ENCODE assay signal across 16 cellular contexts in genomic region chr2:233435436-233436190, GRCh38.
A peak's percentile ranks its signal among the peaks of the same experiment; 100 is the strongest.
DNase-seq lines count a peak whose midpoint lies in the region; ATAC-seq and TF ChIP-seq lines count a peak whose summit lies in the region.
"Had no signal": no experiment of that assay in that cellular context is flagged by ENCODE, and none has a peak within 500 bp of the region (broad histone marks: within the 10 kb centered on the region; RNA-seq: fewer than 3 reads in every experiment).

No MANE protein-coding gene starts in this region.

- peak; percentile 11 for DNase-seq in activated T-cell treated with anti-CD3 and anti-CD28 coated beads, Interleukin-2, amount 50 U/mL, for 1 hour
- no peak for DNase-seq in activated T-cell treated with anti-CD3 and anti-CD28 coated beads, Interleukin-2, amount 50 U/mL, for 72 hours
- peak; percentile 3 for DNase-seq in natural killer cell
- DNase-seq in stimulated activated naive B cell treated with anti-CD40 and anti-IgM and Interleukin-4, amounts not matched to agents 10 μg/mL and 1 μg/mL and 100 μg/mL, for 72 hours, result no peak
- no peak for DNase-seq in KG1 (lab: John Stamatoyannopoulos, UW)
- DNase-seq in Ammon's horn (ENCODE audit: low spot score), result no peak
- DNase-seq: activated CD4-positive, alpha-beta T cell treated with anti-CD3 and anti-CD28 coated beads for 48 hours; effector memory CD8-positive, alpha-beta T cell; NCI-H1105 treated with DMSO at 0.1 percent for 48 hours; NCI-H69; stimulated activated CD4-positive, alpha-beta T cell treated with anti-CD3 and anti-CD28 coated beads, Interleukin-4, amount 100 ng/mL, for 24 hours had no signal

- H3K9me3 ChIP-seq in OCI-LY3 (ENCODE audit: insufficient read depth, low read length), result no peaks in the 10 kb centered on the region
- H3K9me3 ChIP-seq: prostate gland had no signal

- no peak overlapping the region for H3K4me3 Mint-ChIP-seq in activated T-cell treated with anti-CD3 and anti-CD28 coated beads, Interleukin-2, amount 50 U/mL, for 72 hours
- H3K4me3 Mint-ChIP-seq in natural killer cell, result no peak overlapping the region
- H3K4me3 Mint-ChIP-seq in stimulated activated naive B cell treated with anti-CD40 and anti-IgM and Interleukin-4, amounts not matched to agents 10 μg/mL and 1 μg/mL and 100 μg/mL, for 72 hours, result no peak overlapping the region
- H3K4me3 Mint-ChIP-seq: activated naive CD4-positive, alpha-beta T cell treated with anti-CD3 and anti-CD28 coated beads, Interleukin-2, amount 50 U/mL, for 24 hours; effector memory CD8-positive, alpha-beta T cell; nephron had no signal

- no peaks in the 10 kb centered on the region for H3K79me2 ChIP-seq in OCI-LY3 (ENCODE audit: low read length)

- no peaks in the 10 kb centered on the region for H4K20me1 ChIP-seq in OCI-LY3 (ENCODE audit: insufficient read depth, low read length)

- H3K27me3 ChIP-seq in OCI-LY3 (ENCODE audit: low read depth, low read length), result no peaks in the 10 kb centered on the region

- H3K4me3 ChIP-seq in OCI-LY3 (ENCODE audit: low read length), result no peak overlapping the region
- H3K4me3 ChIP-seq: prostate gland had no signal

- no peak for ATAC-seq in activated T-cell treated with anti-CD3 and anti-CD28 coated beads, Interleukin-2, amount 50 U/mL, for 72 hours (replicated peaks in 1 of 2)
- no peak for ATAC-seq in natural killer cell
- no peak for ATAC-seq in stimulated activated naive B cell treated with anti-CD40 and anti-IgM and Interleukin-4, amounts not matched to agents 10 μg/mL and 1 μg/mL and 100 μg/mL, for 72 hours (replicated peaks)
- ATAC-seq in HG02870 (IDR thresholded peaks at IDR 0.05; ENCODE audit: unreplicated experiment), result no peak
- ATAC-seq: effector memory CD8-positive, alpha-beta T cell had no signal

- H3K36me3 Mint-ChIP-seq in activated T-cell treated with anti-CD3 and anti-CD28 coated beads, Interleukin-2, amount 50 U/mL, for 72 hours (ENCODE audit: insufficient read depth in 2 of 2), result peaks cover 0 to 6% of the 10 kb centered on the region in 2 donors
- peaks cover 17% of the 10 kb centered on the region for H3K36me3 Mint-ChIP-seq in natural killer cell
- peaks cover 48 to 69% of the 10 kb centered on the region in 2 donors for H3K36me3 Mint-ChIP-seq in stimulated activated naive B cell treated with anti-CD40 and anti-IgM and Interleukin-4, amounts not matched to agents 10 μg/mL and 1 μg/mL and 100 μg/mL, for 72 hours
- H3K36me3 Mint-ChIP-seq: activated naive CD4-positive, alpha-beta T cell treated with anti-CD3 and anti-CD28 coated beads, Interleukin-2, amount 50 U/mL, for 24 hours had no signal

- H3K27ac ChIP-seq in OCI-LY3 (ENCODE audit: low read length), result no peak overlapping the region
- H3K27ac ChIP-seq: prostate gland had no signal

- H3K4me1 ChIP-seq in OCI-LY3 (ENCODE audit: low read length), result peaks cover 9% of the 10 kb centered on the region
- H3K4me1 ChIP-seq: prostate gland had no signal

- H3K9ac ChIP-seq in OCI-LY3 (ENCODE audit: low read length), result no peak overlapping the region

- no peaks in the 10 kb centered on the region for H3K27me3 Mint-ChIP-seq in activated T-cell treated with anti-CD3 and anti-CD28 coated beads, Interleukin-2, amount 50 U/mL, for 72 hours (ENCODE audit: low read depth)
- no peaks in the 10 kb centered on the region for H3K27me3 Mint-ChIP-seq in natural killer cell (ENCODE audit: low read depth in 2 of 2)
- H3K27me3 Mint-ChIP-seq in stimulated activated naive B cell treated with anti-CD40 and anti-IgM and Interleukin-4, amounts not matched to agents 10 μg/mL and 1 μg/mL and 100 μg/mL, for 72 hours, result no peaks in the 10 kb centered on the region
- H3K27me3 Mint-ChIP-seq: activated naive CD4-positive, alpha-beta T cell treated with anti-CD3 and anti-CD28 coated beads, Interleukin-2, amount 50 U/mL, for 24 hours; effector memory CD8-positive, alpha-beta T cell had no signal

- H3K27ac Mint-ChIP-seq in activated T-cell treated with anti-CD3 and anti-CD28 coated beads, Interleukin-2, amount 50 U/mL, for 72 hours, result no peak overlapping the region
- H3K27ac Mint-ChIP-seq in natural killer cell, result no peak overlapping the region
- H3K27ac Mint-ChIP-seq in stimulated activated naive B cell treated with anti-CD40 and anti-IgM and Interleukin-4, amounts not matched to agents 10 μg/mL and 1 μg/mL and 100 μg/mL, for 72 hours, result peak overlapping the region; percentile 25

- H2AFZ ChIP-seq in OCI-LY3 (ENCODE audit: low read depth, low read length), result no peak overlapping the region

- intact Hi-C loops in natural killer cell (cut with micrococcal nuclease), result no loop called here

- no peak for TF ChIP-seq CTCF in OCI-LY3 (IDR thresholded peaks at IDR 0.05; ENCODE audit: low read depth, low read length)
- no peak for TF ChIP-seq CTCF in natural killer cell (IDR thresholded peaks at IDR 0.05)

- peaks cover 5% of the 10 kb centered on the region for H3K4me1 Mint-ChIP-seq in activated T-cell treated with anti-CD3 and anti-CD28 coated beads, Interleukin-2, amount 50 U/mL, for 72 hours (ENCODE audit: low read depth)
- peaks cover 46 to 58% of the 10 kb centered on the region in 2 donors for H3K4me1 Mint-ChIP-seq in natural killer cell
- peaks cover 29 to 49% of the 10 kb centered on the region in 2 donors for H3K4me1 Mint-ChIP-seq in stimulated activated naive B cell treated with anti-CD40 and anti-IgM and Interleukin-4, amounts not matched to agents 10 μg/mL and 1 μg/mL and 100 μg/mL, for 72 hours

- no peaks in the 10 kb centered on the region for H3K36me3 ChIP-seq in OCI-LY3 (replicated peaks; ENCODE audit: low read depth, low read length)

- peak overlapping the region; percentile 20; the same call in 1 of the 2 replicates for H3K4me2 ChIP-seq in OCI-LY3 (ENCODE audit: low read length)

- H3K9me3 Mint-ChIP-seq in activated T-cell treated with anti-CD3 and anti-CD28 coated beads, Interleukin-2, amount 50 U/mL, for 72 hours, result no peaks in the 10 kb centered on the region
- no peaks in the 10 kb centered on the region for H3K9me3 Mint-ChIP-seq in natural killer cell
- H3K9me3 Mint-ChIP-seq in stimulated activated naive B cell treated with anti-CD40 and anti-IgM and Interleukin-4, amounts not matched to agents 10 μg/mL and 1 μg/mL and 100 μg/mL, for 72 hours, result no peaks in the 10 kb centered on the region
- H3K9me3 Mint-ChIP-seq: activated naive CD4-positive, alpha-beta T cell treated with anti-CD3 and anti-CD28 coated beads, Interleukin-2, amount 50 U/mL, for 24 hours; effector memory CD8-positive, alpha-beta T cell; nephron had no signal

Comparison
In these comparisons a context has a peak if more than half of its experiments do, and no peak if none do; other contexts are left out.
1. DNase-seq: peak in activated T-cell treated with anti-CD3 and anti-CD28 coated beads, Interleukin-2, amount 50 U/mL, for 1 hour (single experiment) and natural killer cell (single experiment); none in activated T-cell treated with anti-CD3 and anti-CD28 coated beads, Interleukin-2, amount 50 U/mL, for 72 hours (0 of 2), stimulated activated naive B cell treated with anti-CD40 and anti-IgM and Interleukin-4, amounts not matched to agents 10 μg/mL and 1 μg/mL and 100 μg/mL, for 72 hours (single experiment), KG1 (single experiment) and Ammon's horn (single experiment).